In genomic region chr21:46661211-46661625, GRCh38 we compare ENCODE assay signal across 1 cellular context.
TF ChIP-seq lines count a peak whose summit lies in the region.

No MANE protein-coding gene starts in this region.

TF ChIP-seq in H1, 55 proteins besides CTCF, POLR2A, EP300 and RAD21:
- no peak for TF ChIP-seq RFX5 (IDR thresholded peaks at IDR 0.05; ENCODE audit: borderline replicate concordance, low read depth, low read length)
- no peak for TF ChIP-seq BRCA1 (IDR thresholded peaks at IDR 0.05; ENCODE audit: low read depth, low read length)
- peak; percentile 72; the same call in 1 of the 2 replicates for TF ChIP-seq EGR1 (IDR thresholded peaks at IDR 0.05; ENCODE audit: borderline replicate concordance, low read depth, low read length)
- no peak for TF ChIP-seq FOSL1 (IDR thresholded peaks at IDR 0.05; ENCODE audit: insufficient read depth, low read depth, low read length)
- peak; percentile 77 for TF ChIP-seq TAF7 (optimal IDR thresholded peaks at IDR 0.05; ENCODE audit: borderline replicate concordance, low read depth, low read length)
- 0 out of 2 replicates have a peak, but pooled peaks have one; percentile 11 for TF ChIP-seq TAF1 (IDR thresholded peaks at IDR 0.05; ENCODE audit: low read depth, low read length)
- TF ChIP-seq RNF2 (IDR thresholded peaks at IDR 0.05; ENCODE audit: borderline replicate concordance, low read depth, low read length, missing control alignments, poor library complexity, severe bottlenecking) = no peak
- TF ChIP-seq PHF8 (conservative IDR thresholded peaks at IDR 0.05; ENCODE audit: low read depth, low read length) = no peak
- TF ChIP-seq RXRA (IDR thresholded peaks at IDR 0.05; ENCODE audit: insufficient read depth, low read depth, low read length) = no peak
- 0 out of 2 replicates have a peak, but pooled peaks have one; percentile 34 for TF ChIP-seq CEBPB (IDR thresholded peaks at IDR 0.05; ENCODE audit: low read depth, low read length)
- peak; percentile 35; the same call in 1 of the 2 replicates for TF ChIP-seq TCF12 (IDR thresholded peaks at IDR 0.05; ENCODE audit: low read depth, low read length)
- TF ChIP-seq SIN3A (conservative IDR thresholded peaks at IDR 0.05 in 1 of 2, IDR thresholded peaks at IDR 0.05 in 1 of 2; ENCODE audit: low read depth in 1 of 2, low read length in 2 of 2) = peak in 1 of 2 experiments; percentile 59; a peak in 1 of 4 replicates
- TF ChIP-seq JUND (IDR thresholded peaks at IDR 0.05; ENCODE audit: low read length) = no peak
- peak; percentile 57; the same call in 1 of the 2 replicates for TF ChIP-seq BACH1 (IDR thresholded peaks at IDR 0.05; ENCODE audit: low read length)
- TF ChIP-seq CREB1 (IDR thresholded peaks at IDR 0.05) = 0 out of 2 replicates have a peak, but pooled peaks have one; percentile 39
- TF ChIP-seq CHD2 (IDR thresholded peaks at IDR 0.05; ENCODE audit: low read length) = no peak
- no peak for TF ChIP-seq NRF1 (IDR thresholded peaks at IDR 0.05; ENCODE audit: low read depth, low read length)
- TF ChIP-seq SUZ12 (IDR thresholded peaks at IDR 0.05; ENCODE audit: low read length) = no peak
